Comparison of ENCODE assay signal across 12 cellular contexts in genomic region chr5:175857986-175858385, GRCh38. TPM values are rescaled to one million over a fixed set of nuclear protein-coding genes. Genes with fewer than 3 reads are reported as not detected.
"Had no signal": no experiment of that assay in that cellular context is flagged by ENCODE, and none has a peak within 500 bp of the region (broad histone marks: within the 10 kb centered on the region; RNA-seq: fewer than 3 reads in every experiment).

No MANE protein-coding gene starts in this region.

- H3K9ac ChIP-seq: GM23248 had no signal

- H3K36me3 ChIP-seq: HAP-1 had no signal

- H3K4me3 Mint-ChIP-seq: GM23338, H9, HFFc6 had no signal

- H3K4me2 ChIP-seq: GM23338 had no signal

- FAIRE-seq: H1, H54 had no signal

- ATAC-seq: GM23338, HCT116 had no signal

- DNase-seq: GM23248, GOT3, H7, H9, HCEC 1CT, HFFc6 had no signal

- H3K27ac ChIP-seq: GM23248 had no signal

- H3K9me3 Mint-ChIP-seq: GM23338, H9, HFFc6 had no signal

- H3K4me1 ChIP-seq: HAP-1 had no signal

- H3K4me3 ChIP-seq: GM23248, GM23338, HAP-1 had no signal

- H3K27ac Mint-ChIP-seq: GM23338, H9, HFFc6 had no signal

- H3K9me3 ChIP-seq: HAP-1 had no signal

- H2AFZ ChIP-seq: GM23248, GM23338 had no signal

RNA-seq across cellular contexts. Expression of gene CPLX2, which starts 13.4 kb away (rescaled TPM):
- total RNA-seq: GM23248, H4, HFFc6 had no signal
- polyA plus RNA-seq: GM23248 had no signal
